18 cellular contexts compared by ENCODE assay signal in the genomic region with DNA sequence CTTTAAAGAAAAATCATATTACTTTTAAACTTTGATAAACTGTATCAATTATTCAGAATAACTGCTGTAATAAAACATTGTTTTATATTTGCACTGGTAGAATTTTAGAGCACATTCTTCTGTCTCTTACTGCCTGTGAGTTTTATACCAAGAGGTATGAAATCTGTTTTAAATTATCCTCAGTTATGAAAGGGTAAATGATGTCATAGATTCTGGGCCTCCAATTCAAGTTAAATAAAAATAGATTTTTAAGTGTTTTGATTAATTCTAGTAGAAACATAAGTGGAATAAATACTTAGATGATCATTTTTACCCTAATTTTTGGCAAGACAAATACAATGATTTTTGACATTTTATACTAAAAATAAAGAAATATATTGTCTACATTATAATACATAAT.
DNase-seq lines count a peak whose midpoint lies in the region; ATAC-seq, FAIRE-seq and TF ChIP-seq lines count a peak whose summit lies in the region.
"Had no signal": no experiment of that assay in that cellular context is flagged by ENCODE, and none has a peak within 500 bp of the region (broad histone marks: within the 10 kb centered on the region; RNA-seq: fewer than 3 reads in every experiment).

No MANE protein-coding gene starts in this region.

- H3K4me1 ChIP-seq in DND-41 (ENCODE audit: insufficient read depth, low read length) (no peaks in the 10 kb centered on the region), fibroblast of lung (ENCODE audit: control insufficient read depth, extremely low read depth, insufficient read depth, low read length) (no peaks in the 10 kb centered on the region)

- DNase-seq in DND-41 (no peak), RCC 7860 (ENCODE audit: low spot score) (no peak), fibroblast of lung (ENCODE audit: low read depth in 2 of 2) (peak; percentile 24 to 31), non-pigmented ciliary epithelial cell (ENCODE audit: low read depth) (peak; percentile 3), NCI-H1105 (lab: John Stamatoyannopoulos, UW) (no peak), DMS79 (lab: John Stamatoyannopoulos, UW) (no peak)
- DNase-seq: ACHN, C1 segment of cervical spinal cord, DMS 273 treated with DMSO at 0.1 percent for 48 hours, GOT3, NCI-H1048, NCI-H2107, NCI-H345, NCI-H526 treated with DMSO at 0.1 percent for 48 hours, PC-3 had no signal

- H3K36me3 ChIP-seq in DND-41 (ENCODE audit: insufficient read depth, low read length), result no peaks in the 10 kb centered on the region
- no peaks in the 10 kb centered on the region for H3K36me3 ChIP-seq in fibroblast of lung (ENCODE audit: control insufficient read depth, insufficient read depth, low read length)

- peak; percentile 10 for FAIRE-seq in RCC 7860 (lab: Jason Lieb, UNC)
- FAIRE-seq: K562 had no signal

- H3K27ac ChIP-seq in DND-41 (ENCODE audit: low read length) (no peak overlapping the region), fibroblast of lung (ENCODE audit: insufficient read depth, low read length) (no peak overlapping the region)
- H3K27ac ChIP-seq: HL-60 had no signal

- H3K9ac ChIP-seq in DND-41 (ENCODE audit: low read depth, low read length) (no peak overlapping the region), fibroblast of lung (ENCODE audit: insufficient read depth, low read length) (no peak overlapping the region)

- H3K27me3 ChIP-seq in DND-41 (ENCODE audit: insufficient read depth, low read length, poor library complexity) (no peaks in the 10 kb centered on the region), fibroblast of lung (ENCODE audit: control insufficient read depth, insufficient read depth, low read length) (no peaks in the 10 kb centered on the region)

- no peak overlapping the region for H3K4me2 ChIP-seq in DND-41 (ENCODE audit: insufficient read depth, low read length)
- no peak overlapping the region for H3K4me2 ChIP-seq in fibroblast of lung (ENCODE audit: extremely low read depth, insufficient read depth, low read length)

- no peak for ATAC-seq in DND-41 (ENCODE audit: insufficient read depth, low read depth)
- no peak for ATAC-seq in HG02885 (IDR thresholded peaks at IDR 0.05; ENCODE audit: poor library complexity, unreplicated experiment)
- ATAC-seq: K562 had no signal

- H3K79me2 ChIP-seq in DND-41 (ENCODE audit: insufficient read depth, low read length) (no peaks in the 10 kb centered on the region), fibroblast of lung (ENCODE audit: control insufficient read depth, insufficient read depth, low read length) (no peaks in the 10 kb centered on the region)

- H3K4me3 ChIP-seq in DND-41 (ENCODE audit: low read depth in 1 of 2, low read length in 2 of 2), result no peak overlapping the region
- H3K4me3 ChIP-seq in fibroblast of lung (replicated peaks in 1 of 4; ENCODE audit: control extremely low read depth in 1 of 4, insufficient read depth in 1 of 4, low read depth in 3 of 4, low read length in 4 of 4), result no peak overlapping the region
- H3K4me3 ChIP-seq: K562 had no signal

- H4K20me1 ChIP-seq in DND-41 (ENCODE audit: insufficient read depth, low read length) (no peaks in the 10 kb centered on the region), fibroblast of lung (ENCODE audit: control insufficient read depth, extremely low read depth, insufficient read depth, low read length) (no peaks in the 10 kb centered on the region)

- TF ChIP-seq CTCF in DND-41 (IDR thresholded peaks at IDR 0.05; ENCODE audit: borderline replicate concordance, extremely low read depth, low read length, poor library complexity, severe bottlenecking) (no peak), fibroblast of lung (conservative IDR thresholded peaks at IDR 0.05 in 1 of 2, IDR thresholded peaks at IDR 0.05 in 1 of 2; ENCODE audit: low read depth in 1 of 2, low read length in 2 of 2) (no peak)

- no peaks in the 10 kb centered on the region for H3K9me3 ChIP-seq in DND-41 (ENCODE audit: insufficient read depth, low read length, severe bottlenecking)
- no peaks in the 10 kb centered on the region for H3K9me3 ChIP-seq in fibroblast of lung (ENCODE audit: control insufficient read depth, insufficient read depth, low read depth, low read length)

- H2AFZ ChIP-seq in DND-41 (ENCODE audit: low read depth, low read length) (peak overlapping the region; percentile 24; the same call in 1 of the 2 replicates), fibroblast of lung (ENCODE audit: low read length) (no peak overlapping the region)

Comparison
In these comparisons a context has a peak if more than half of its experiments do, and no peak if none do; other contexts are left out.
1. DNase-seq: peak in fibroblast of lung (2 of 2) and non-pigmented ciliary epithelial cell (single experiment); none in DND-41 (single experiment), RCC 7860 (single experiment), NCI-H1105 (single experiment) and DMS79 (single experiment).